ENCODE assay signal across 25 cellular contexts in the genomic region with DNA sequence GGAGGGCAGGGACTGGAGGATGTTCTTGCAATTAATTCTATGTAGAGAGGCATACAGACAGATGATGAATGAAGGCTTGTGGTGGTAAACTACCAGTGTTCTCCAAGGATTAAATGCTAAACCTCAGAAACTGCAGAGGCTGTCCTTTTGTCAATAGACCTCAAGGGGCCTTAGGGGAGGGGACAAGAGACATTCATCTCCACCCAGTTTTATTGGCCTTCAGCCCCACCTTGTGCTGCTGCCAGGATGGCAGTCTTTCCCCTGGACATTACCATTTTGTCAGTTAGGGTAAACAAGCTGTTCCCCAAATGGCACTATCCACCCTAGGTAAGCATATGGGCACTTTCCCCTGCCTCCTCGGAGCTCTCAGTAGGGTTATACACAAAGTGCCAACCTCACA. TPM values are rescaled to one million over a fixed set of nuclear protein-coding genes. Genes with fewer than 3 reads are reported as not detected.
"Had no signal": no experiment of that assay in that cellular context is flagged by ENCODE, and none has a peak within 500 bp of the region (broad histone marks: within the 10 kb centered on the region; RNA-seq: fewer than 3 reads in every experiment).

No MANE protein-coding gene starts in this region.

- H3K4me3 Mint-ChIP-seq: activated naive CD4-positive, alpha-beta T cell treated with anti-CD3 and anti-CD28 coated beads, Interleukin-2, amount 50 U/mL, for 24 hours; natural killer cell; stimulated activated naive CD8-positive, alpha-beta T cell treated with anti-CD3 and anti-CD28 coated beads, Interleukin-15, Interleukin-2, amounts not matched to agents 100 ng/mL and 50 ng/mL, for 24 hours; T-helper 2 cell treated with Interferon-gamma antibody and Interleukin-4, amounts not matched to agents 5 μg/mL and 100 μg/mL, for 36 hours had no signal

- H3K27me3 Mint-ChIP-seq: activated naive CD4-positive, alpha-beta T cell treated with anti-CD3 and anti-CD28 coated beads, Interleukin-2, amount 50 U/mL, for 24 hours had no signal

- H3K27ac ChIP-seq: adrenal gland, ascending aorta, brain microvascular endothelial cell, foreskin keratinocyte, lower lobe of right lung, pancreas, tibial artery, WERI-Rb-1 had no signal

- H3K27ac Mint-ChIP-seq: activated naive CD4-positive, alpha-beta T cell treated with anti-CD3 and anti-CD28 coated beads, Interleukin-2, amount 50 U/mL, for 24 hours; natural killer cell; stimulated activated naive CD8-positive, alpha-beta T cell treated with anti-CD3 and anti-CD28 coated beads, Interleukin-15, Interleukin-2, amounts not matched to agents 100 ng/mL and 50 ng/mL, for 24 hours; T-helper 2 cell treated with Interferon-gamma antibody and Interleukin-4, amounts not matched to agents 5 μg/mL and 100 μg/mL, for 36 hours had no signal

- ATAC-seq: foreskin keratinocyte, left lobe of liver, lower lobe of right lung, natural killer cell, pancreas, right cardiac atrium had no signal

- H3K4me1 ChIP-seq: pancreas had no signal

- H3K27me3 ChIP-seq: adrenal gland, ascending aorta, brain microvascular endothelial cell, foreskin keratinocyte, pancreas had no signal

- H3K36me3 ChIP-seq: adrenal gland, ascending aorta, brain microvascular endothelial cell, lower lobe of right lung, pancreas, tibial artery, WERI-Rb-1 had no signal

- H3K4me3 ChIP-seq: adrenal gland, ascending aorta, lower lobe of right lung, pancreas, tibial artery had no signal

- H3K9me3 ChIP-seq: adrenal gland, ascending aorta, lower lobe of right lung, pancreas, tibial artery had no signal

- H3K36me3 Mint-ChIP-seq: activated naive CD4-positive, alpha-beta T cell treated with anti-CD3 and anti-CD28 coated beads, Interleukin-2, amount 50 U/mL, for 24 hours; natural killer cell had no signal

- DNase-seq: activated CD4-positive, alpha-beta T cell treated with anti-CD3 and anti-CD28 coated beads for 1 hour; activated gamma-delta T cell treated with Interleukin-2 at 50 U/mL for 16 hours; activated T-cell treated with anti-CD3 and anti-CD28 coated beads, Interleukin-2, amount 50 U/mL, for 1 hour; adrenal gland; brain microvascular endothelial cell; caudate nucleus; dermis blood vessel endothelial cell; effector CD8-positive, alpha-beta T cell; foreskin keratinocyte; kidney; lower lobe of right lung; natural killer cell; pancreas; right cardiac atrium; stimulated activated CD4-positive, alpha-beta T cell treated with anti-CD3 and anti-CD28 coated beads, Interleukin-12 subunit alpha, Interleukin-12 subunit beta, amount 100 ng/mL, for 4 hours; stimulated activated CD4-positive, alpha-beta T cell treated with anti-CD3 and anti-CD28 coated beads, Interleukin-4, amount 100 ng/mL, for 4 hours; tibial artery; WERI-Rb-1 had no signal

- H3K9me3 Mint-ChIP-seq: activated naive CD4-positive, alpha-beta T cell treated with anti-CD3 and anti-CD28 coated beads, Interleukin-2, amount 50 U/mL, for 24 hours; natural killer cell; stimulated activated naive CD8-positive, alpha-beta T cell treated with anti-CD3 and anti-CD28 coated beads, Interleukin-15, Interleukin-2, amounts not matched to agents 100 ng/mL and 50 ng/mL, for 24 hours; T-helper 2 cell treated with Interferon-gamma antibody and Interleukin-4, amounts not matched to agents 5 μg/mL and 100 μg/mL, for 36 hours had no signal

RNA-seq across cellular contexts. Expression of a gene that starts 48.9 kb away (rescaled TPM):
- total RNA-seq: dermis blood vessel endothelial cell, foreskin keratinocyte, glomerular endothelial cell, pulmonary artery endothelial cell had no signal
